Comparison of ENCODE assay signal across 1 cellular context in genomic region chr1:154971341-154971998, GRCh38.
A peak's percentile ranks its signal among the peaks of the same experiment; 100 is the strongest.
TF ChIP-seq lines count a peak whose summit lies in the region.

No MANE protein-coding gene starts in this region.

TF ChIP-seq in K562, 482 proteins besides CTCF, POLR2A, EP300 and RAD21:
- no peak for TF ChIP-seq PHF21A (IDR thresholded peaks at IDR 0.05; ENCODE audit: borderline replicate concordance, low read depth)
- peak; percentile 13; the same call in 1 of the 2 replicates for TF ChIP-seq MAX (CRISPR knock-in tag; IDR thresholded peaks at IDR 0.05)
- TF ChIP-seq TRIM25 (IDR thresholded peaks at IDR 0.05; ENCODE audit: borderline replicate concordance): no peak
- TF ChIP-seq CEBPG (CRISPR knock-in tag; IDR thresholded peaks at IDR 0.05): no peak
- no peak for TF ChIP-seq CEBPG (tag; conservative IDR thresholded peaks at IDR 0.05 in 1 of 2, IDR thresholded peaks at IDR 0.05 in 1 of 2)
- peak; percentile 71 for TF ChIP-seq NFIC (IDR thresholded peaks at IDR 0.05)
- TF ChIP-seq ZBTB43 (CRISPR knock-in tag; IDR thresholded peaks at IDR 0.05): no peak
- TF ChIP-seq ELF4 (CRISPR knock-in tag; IDR thresholded peaks at IDR 0.05): no peak
- no peak for TF ChIP-seq E2F4 (CRISPR knock-in tag; IDR thresholded peaks at IDR 0.05; ENCODE audit: low read depth)
